29 cellular contexts compared by ENCODE assay signal in the genomic region with DNA sequence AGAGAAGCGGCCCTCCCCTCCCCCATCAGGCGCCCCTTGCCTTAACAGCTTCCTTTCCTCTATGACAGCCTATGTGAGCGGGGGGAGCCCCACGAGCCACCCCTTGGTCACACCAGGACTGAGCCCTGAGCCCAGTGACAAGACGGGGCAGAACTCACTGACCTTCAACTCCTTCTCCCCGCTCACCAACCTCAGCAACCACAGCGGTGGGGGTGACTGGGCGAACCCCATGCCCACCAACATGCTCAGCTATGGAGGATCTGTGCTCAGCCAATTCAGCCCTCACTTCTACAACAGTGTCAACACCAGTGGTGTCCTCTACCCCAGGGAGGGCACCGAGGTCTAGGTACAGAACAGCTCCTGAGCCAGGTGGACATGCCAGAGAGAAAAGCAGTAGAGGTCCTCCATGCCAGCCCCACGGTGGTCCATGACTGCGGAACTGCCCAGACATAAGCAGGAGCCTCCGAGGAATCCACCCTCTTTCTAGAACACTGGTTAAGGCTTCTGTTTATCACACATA. TPM values are rescaled to one million over a fixed set of nuclear protein-coding genes. Genes with fewer than 3 reads are reported as not detected.
A peak's percentile ranks its signal among the peaks of the same experiment; 100 is the strongest.
DNase-seq lines count a peak whose midpoint lies in the region; ATAC-seq, FAIRE-seq and TF ChIP-seq lines count a peak whose summit lies in the region.
"Had no signal": no experiment of that assay in that cellular context is flagged by ENCODE, and none has a peak within 500 bp of the region (broad histone marks: within the 10 kb centered on the region; RNA-seq: fewer than 3 reads in every experiment).

No MANE protein-coding gene starts in this region.

- peaks cover 20% of the 10 kb centered on the region for H3K27me3 Mint-ChIP-seq in stimulated activated naive CD8-positive, alpha-beta T cell treated with anti-CD3 and anti-CD28 coated beads, Interleukin-15, amount 100 ng/mL, for 72 hours
- H3K27me3 Mint-ChIP-seq in neural progenitor cell (ENCODE audit: insufficient read depth, low read depth) (peaks cover 15% of the 10 kb centered on the region), mesothelial cell of epicardium (ENCODE audit: low read depth) (peaks cover 3% of the 10 kb centered on the region)

- H3K27me3 ChIP-seq in H1 (replicated peaks in 1 of 4; ENCODE audit: control insufficient read depth in 3 of 4, extremely low read depth in 1 of 4, insufficient read depth in 3 of 4, low read length in 3 of 4) (peaks cover 0 to 52% (median 21%) of the 10 kb centered on the region in 4 experiments; a peak in 6 of 7 replicates), neural progenitor cell (peaks cover 96% of the 10 kb centered on the region), vagina (no peaks in the 10 kb centered on the region), PC-3 (ENCODE audit: low read length) (no peaks in the 10 kb centered on the region), MM.1S (replicated peaks; ENCODE audit: insufficient read depth, low read length) (no peaks in the 10 kb centered on the region)
- H3K27me3 ChIP-seq: Peyer's patch had no signal

- no peak overlapping the region for H4K91ac ChIP-seq in H1 (replicated peaks; ENCODE audit: insufficient read length, low read length)

- H3K23ac ChIP-seq in H1 (ENCODE audit: insufficient read length), result no peak overlapping the region

- no peak for TF ChIP-seq RAD21 in H1 (IDR thresholded peaks at IDR 0.05 in 1 of 2, conservative IDR thresholded peaks at IDR 0.05 in 1 of 2; ENCODE audit: low read depth in 2 of 2, low read length in 2 of 2)

- no peak for TF ChIP-seq EP300 in H1 (IDR thresholded peaks at IDR 0.05; ENCODE audit: borderline replicate concordance in 1 of 2, low read depth in 2 of 2, low read length in 2 of 2)

- peaks cover 4% of the 10 kb centered on the region for H3K4me1 Mint-ChIP-seq in stimulated activated naive CD8-positive, alpha-beta T cell treated with anti-CD3 and anti-CD28 coated beads, Interleukin-15, amount 100 ng/mL, for 72 hours
- peaks cover 31% of the 10 kb centered on the region for H3K4me1 Mint-ChIP-seq in neural progenitor cell
- H3K4me1 Mint-ChIP-seq in mesothelial cell of epicardium, result peaks cover 11% of the 10 kb centered on the region
- H3K4me1 Mint-ChIP-seq: CD4-positive, alpha-beta memory T cell; IgD-negative memory B cell had no signal

- DNase-seq in stimulated activated naive CD8-positive, alpha-beta T cell treated with anti-CD3 and anti-CD28 coated beads, Interleukin-15, amount 100 ng/mL, for 72 hours, result no peak
- no peak for DNase-seq in stimulated activated naive CD8-positive, alpha-beta T cell treated with anti-CD3 and anti-CD28 coated beads, Interleukin-15, Interleukin-2, amounts not matched to agents 100 U/mL and 50 U/mL, for 24 hours
- DNase-seq in H1 (ENCODE audit: low read depth in 1 of 2, low spot score in 2 of 2) (peak in 1 of 2 experiments; percentile 39), neural progenitor cell (ENCODE audit: low spot score) (no peak), vagina (ENCODE audit: extremely low spot score in 2 of 2) (peak; percentile 70 to 76), PC-3 (no peak), MM.1S (no peak), mesothelial cell of epicardium (ENCODE audit: low spot score in 2 of 2, unreplicated experiment in 2 of 2) (no peak)
- DNase-seq: AML-193; C1 segment of cervical spinal cord; Caco-2; CD4-positive, alpha-beta memory T cell; HCEC 1CT; NCI-H1048; NCI-H1417; NCI-H1694; NCI-H2029 treated with DMSO at 0.1 percent for 48 hours; NCI-H2227 treated with DMSO at 0.1 percent for 48 hours; NCI-H526 treated with DMSO at 0.1 percent for 48 hours; Peyer's patch; SHP77 treated with DMSO at 0.1 percent for 48 hours had no signal

- H3K4me3 Mint-ChIP-seq in stimulated activated naive CD8-positive, alpha-beta T cell treated with anti-CD3 and anti-CD28 coated beads, Interleukin-15, amount 100 ng/mL, for 72 hours, result no peak overlapping the region
- no peak overlapping the region for H3K4me3 Mint-ChIP-seq in neural progenitor cell
- no peak overlapping the region for H3K4me3 Mint-ChIP-seq in mesothelial cell of epicardium
- H3K4me3 Mint-ChIP-seq: CD4-positive, alpha-beta memory T cell; GM23338; IgD-negative memory B cell had no signal

- H3K27ac ChIP-seq in H1 (ENCODE audit: low read depth, low read length), result no peak overlapping the region
- H3K27ac ChIP-seq in neural progenitor cell, result no peak overlapping the region
- H3K27ac ChIP-seq in vagina, result no peak overlapping the region
- H3K27ac ChIP-seq in PC-3 (ENCODE audit: low read length), result no peak overlapping the region
- no peak overlapping the region for H3K27ac ChIP-seq in MM.1S (ENCODE audit: low read length)
- H3K27ac ChIP-seq: A549, HL-60, KMS-11, Peyer's patch had no signal

- H3K79me1 ChIP-seq in H1 (ENCODE audit: low read depth, low read length), result no peaks in the 10 kb centered on the region

- H4K20me1 ChIP-seq in H1 (replicated peaks in 1 of 2; ENCODE audit: control insufficient read depth in 1 of 2, insufficient read depth in 2 of 2, low read length in 2 of 2), result no peaks in the 10 kb centered on the region
- no peaks in the 10 kb centered on the region for H4K20me1 ChIP-seq in neural progenitor cell (ENCODE audit: low read depth)
- no peaks in the 10 kb centered on the region for H4K20me1 ChIP-seq in PC-3 (ENCODE audit: low read length)
- no peaks in the 10 kb centered on the region for H4K20me1 ChIP-seq in MM.1S (ENCODE audit: insufficient read depth, low read length)

- peak; percentile 35 for ATAC-seq in stimulated activated naive CD8-positive, alpha-beta T cell treated with anti-CD3 and anti-CD28 coated beads, Interleukin-15, amount 100 ng/mL, for 72 hours
- no peak for ATAC-seq in stimulated activated naive CD8-positive, alpha-beta T cell treated with anti-CD3 and anti-CD28 coated beads, Interleukin-15, Interleukin-2, amounts not matched to agents 100 U/mL and 50 U/mL, for 24 hours
- ATAC-seq in PC-3, result no peak
- ATAC-seq: A549, GM12878 had no signal

- H3K18ac ChIP-seq in H1 (ENCODE audit: extremely low read depth, low read length), result no peak overlapping the region

- H2BK20ac ChIP-seq in H1 (ENCODE audit: low read length), result no peak overlapping the region

- H3K9me3 ChIP-seq in H1 (ENCODE audit: insufficient read depth in 2 of 2, low read depth in 1 of 2, low read length in 1 of 2) (no peaks in the 10 kb centered on the region), neural progenitor cell (ENCODE audit: low read depth) (no peaks in the 10 kb centered on the region), vagina (no peaks in the 10 kb centered on the region), PC-3 (ENCODE audit: low read length) (no peaks in the 10 kb centered on the region), MM.1S (replicated peaks; ENCODE audit: insufficient read depth, low read length) (no peaks in the 10 kb centered on the region)
- H3K9me3 ChIP-seq: A549, Caco-2, Peyer's patch had no signal

- H4K5ac ChIP-seq in H1 (ENCODE audit: insufficient read length, low read depth, low read length), result no peak overlapping the region

- H3K9me3 Mint-ChIP-seq in stimulated activated naive CD8-positive, alpha-beta T cell treated with anti-CD3 and anti-CD28 coated beads, Interleukin-15, amount 100 ng/mL, for 72 hours, result no peaks in the 10 kb centered on the region
- no peaks in the 10 kb centered on the region for H3K9me3 Mint-ChIP-seq in neural progenitor cell
- no peaks in the 10 kb centered on the region for H3K9me3 Mint-ChIP-seq in mesothelial cell of epicardium
- H3K9me3 Mint-ChIP-seq: CD4-positive, alpha-beta memory T cell; IgD-negative memory B cell had no signal

- no peak overlapping the region for H3K27ac Mint-ChIP-seq in stimulated activated naive CD8-positive, alpha-beta T cell treated with anti-CD3 and anti-CD28 coated beads, Interleukin-15, amount 100 ng/mL, for 72 hours
- H3K27ac Mint-ChIP-seq in neural progenitor cell, result peak overlapping the region; percentile 50
- no peak overlapping the region for H3K27ac Mint-ChIP-seq in mesothelial cell of epicardium
- H3K27ac Mint-ChIP-seq: GM23338, IgD-negative memory B cell had no signal

- TF ChIP-seq CTCF in H1 (IDR thresholded peaks at IDR 0.05; ENCODE audit: control extremely low read depth in 1 of 3, insufficient read depth in 1 of 3, low read depth in 1 of 3, low read length in 3 of 3) (no peak), neural progenitor cell (IDR thresholded peaks at IDR 0.05) (no peak), vagina (IDR thresholded peaks at IDR 0.05) (no peak), PC-3 (conservative IDR thresholded peaks at IDR 0.05; ENCODE audit: low read depth, low read length) (no peak), MM.1S (IDR thresholded peaks at IDR 0.05; ENCODE audit: low read length) (no peak), mesothelial cell of epicardium (IDR thresholded peaks at IDR 0.05; ENCODE audit: unreplicated experiment) (no peak)

- H3K36me3 Mint-ChIP-seq in neural progenitor cell (no peaks in the 10 kb centered on the region), mesothelial cell of epicardium (no peaks in the 10 kb centered on the region)
- H3K36me3 Mint-ChIP-seq: CD4-positive, alpha-beta memory T cell had no signal

- H3K23me2 ChIP-seq in H1 (ENCODE audit: low read depth, low read length), result no peaks in the 10 kb centered on the region

- no peak overlapping the region for H3K14ac ChIP-seq in H1 (ENCODE audit: insufficient read length)

- no peak for FAIRE-seq in H1 (lab: Jason Lieb, UNC)
- FAIRE-seq: A549, G401.6, GM12878 had no signal

- H2AK5ac ChIP-seq in H1 (ENCODE audit: low read depth, low read length), result no peak overlapping the region

- no peak overlapping the region for H3K4me2 ChIP-seq in H1 (ENCODE audit: insufficient read depth in 1 of 2, low read depth in 2 of 2, low read length in 2 of 2)
- H3K4me2 ChIP-seq in neural progenitor cell, result no peak overlapping the region
- no peak overlapping the region for H3K4me2 ChIP-seq in PC-3 (ENCODE audit: low read length)
- no peak overlapping the region for H3K4me2 ChIP-seq in MM.1S (ENCODE audit: low read depth, low read length)
- H3K4me2 ChIP-seq: A549, GM23338, KMS-11 had no signal

- no peak for TF ChIP-seq POLR2A in H1 (IDR thresholded peaks at IDR 0.05; ENCODE audit: control extremely low read depth in 1 of 2, low read depth in 2 of 2, low read length in 2 of 2)
- no peak for TF ChIP-seq POLR2A in vagina (IDR thresholded peaks at IDR 0.05)

- intact Hi-C loops in vagina (cut with DNase I) (loop anchor here (10.0 kb wide), 1 partner anchor 316 kb away; no protein-coding TSS in a partner anchor), PC-3 (cut with micrococcal nuclease) (no loop called here)

- no peak overlapping the region for H3K56ac ChIP-seq in H1 (replicated peaks; ENCODE audit: insufficient read length, low read depth, low read length)

- H2AFZ ChIP-seq in H1 (ENCODE audit: low read length) (no peak overlapping the region), neural progenitor cell (replicated peaks) (no peak overlapping the region), PC-3 (ENCODE audit: low read length) (no peak overlapping the region), MM.1S (ENCODE audit: low read length) (no peak overlapping the region)

- 0 out of 2 replicates have a peak overlapping the region, but pooled peaks have one; percentile 23 for H2BK12ac ChIP-seq in H1 (ENCODE audit: low read depth, low read length)

- H3F3A ChIP-seq in neural progenitor cell (ENCODE audit: low read depth), result peaks cover 6% of the 10 kb centered on the region
- no peaks in the 10 kb centered on the region for H3F3A ChIP-seq in PC-3 (ENCODE audit: low read length, unreplicated experiment)
- no peaks in the 10 kb centered on the region for H3F3A ChIP-seq in MM.1S (ENCODE audit: insufficient read depth, low read length)

- H2BK120ac ChIP-seq in H1 (replicated peaks; ENCODE audit: low read depth, low read length), result no peak overlapping the region

- H3K79me2 ChIP-seq in H1 (ENCODE audit: control insufficient read depth in 1 of 2, insufficient read depth in 2 of 2, low read length in 2 of 2), result no peaks in the 10 kb centered on the region
- no peaks in the 10 kb centered on the region for H3K79me2 ChIP-seq in neural progenitor cell (ENCODE audit: low read depth)
- no peaks in the 10 kb centered on the region for H3K79me2 ChIP-seq in PC-3 (ENCODE audit: low read length)
- no peaks in the 10 kb centered on the region for H3K79me2 ChIP-seq in MM.1S (ENCODE audit: low read length)

- H3K4ac ChIP-seq in H1 (replicated peaks; ENCODE audit: insufficient read length, low read depth, low read length), result no peak overlapping the region

- peaks cover 2 to 13% (median 8%) of the 10 kb centered on the region in 4 experiments for H3K4me1 ChIP-seq in H1 (replicated peaks in 1 of 4; ENCODE audit: control insufficient read depth in 3 of 4, insufficient read depth in 4 of 4, low read length in 3 of 4)
- H3K4me1 ChIP-seq in neural progenitor cell, result peaks cover 28% of the 10 kb centered on the region
- no peaks in the 10 kb centered on the region for H3K4me1 ChIP-seq in vagina
- H3K4me1 ChIP-seq in PC-3 (ENCODE audit: insufficient read depth, low read length), result peaks cover 3% of the 10 kb centered on the region; the same call in 1 of the 2 replicates
- no peaks in the 10 kb centered on the region for H3K4me1 ChIP-seq in MM.1S (ENCODE audit: low read length)
- H3K4me1 ChIP-seq: A549, Caco-2, Peyer's patch had no signal

- H2BK5ac ChIP-seq in H1 (ENCODE audit: low read depth, low read length), result no peak overlapping the region

- no peaks in the 10 kb centered on the region for H3K9me2 ChIP-seq in PC-3 (replicated peaks; ENCODE audit: low read length)
- H3K9me2 ChIP-seq in MM.1S (replicated peaks; ENCODE audit: insufficient read depth, low read length), result no peaks in the 10 kb centered on the region

- H3K4me3 ChIP-seq in H1 (ENCODE audit: extremely low read depth in 1 of 4, insufficient read depth in 2 of 4, low read depth in 3 of 4, low read length in 4 of 4) (no peak overlapping the region), neural progenitor cell (no peak overlapping the region), vagina (no peak overlapping the region), PC-3 (ENCODE audit: low read length) (no peak overlapping the region), MM.1S (ENCODE audit: low read length) (no peak overlapping the region)
- H3K4me3 ChIP-seq: A549, GM12878, GM23338, Peyer's patch had no signal

- no peaks in the 10 kb centered on the region for H3K36me3 ChIP-seq in H1 (ENCODE audit: control insufficient read depth in 2 of 4, insufficient read depth in 4 of 4, low read length in 3 of 4)
- H3K36me3 ChIP-seq in neural progenitor cell, result no peaks in the 10 kb centered on the region
- no peaks in the 10 kb centered on the region for H3K36me3 ChIP-seq in vagina
- H3K36me3 ChIP-seq in PC-3 (ENCODE audit: low read depth, low read length), result no peaks in the 10 kb centered on the region
- no peaks in the 10 kb centered on the region for H3K36me3 ChIP-seq in MM.1S (replicated peaks; ENCODE audit: insufficient read depth, low read length)
- H3K36me3 ChIP-seq: Peyer's patch had no signal

- H4K8ac ChIP-seq in H1 (ENCODE audit: extremely low read depth, insufficient read depth, low read length), result no peak overlapping the region

- H2BK15ac ChIP-seq in H1 (ENCODE audit: low read length), result no peak overlapping the region

- H3K9ac ChIP-seq in H1 (replicated peaks in 1 of 4; ENCODE audit: extremely low read depth in 1 of 4, low read depth in 3 of 4, low read length in 3 of 4), result no peak overlapping the region
- H3K9ac ChIP-seq in neural progenitor cell, result no peak overlapping the region
- no peak overlapping the region for H3K9ac ChIP-seq in PC-3 (ENCODE audit: low read length)
- H3K9ac ChIP-seq in MM.1S (ENCODE audit: low read length), result no peak overlapping the region
- H3K9ac ChIP-seq: KMS-11 had no signal

- CTCF ChIA-PET in H1 (lab: Charles Lee; ENCODE audit: partially characterized antibody), result interaction anchor here (16.0 kb wide), 1 partner anchor 75 kb away, joined by 217 read pairs; no protein-coding TSS in a partner anchor
- CTCF ChIA-PET in PC-3 (lab: Charles Lee), result interaction anchor here (0.6 kb wide), 1 partner anchor 324 kb away, joined by 3 read pairs; no protein-coding TSS in a partner anchor

- WGBS in H1 (ENCODE audit: extremely low coverage in 1 of 2, insufficient coverage in 1 of 2, insufficient read length in 1 of 2, insufficient replicate concordance in 2 of 2, low coverage in 1 of 2, low lambda C conversion rate in 2 of 2, missing lambda C conversion rate in 1 of 2), 2 experiments, result 87% methylated on average over 11 of the region's 12 CpGs; no CpG with 5 or more reads in 1 of the 2 experiments

- BruUV-seq in PC-3 (replicated peaks; lab: Mats Ljungman, UMichigan), result no TSS peak

- POLR2A ChIA-PET in H1 (lab: Charles Lee; ENCODE audit: partially characterized antibody), result no interaction called here
- POLR2A ChIA-PET in PC-3 (lab: Charles Lee; ENCODE audit: unreplicated experiment), result no interaction called here

RNA-seq across cellular contexts. Expression of a gene that starts 2.6 kb away (rescaled TPM):
- total RNA-seq in H1 (2021; fragmentation: NEBNext Ultra II Directional; extraction: Animal tissue kit (Norgen Biotek cat#: 25700)), result not detected in 2 replicates
- not detected in 2 replicates for polyA plus RNA-seq in H1 (2011; rRNA removed)
- polyA plus RNA-seq in H1 (2011; cell fraction: cytosol; rRNA removed), result not detected
- not detected for polyA plus RNA-seq in H1 (2011; cell fraction: nucleus; rRNA removed)
- polyA plus RNA-seq in H1 (2012, experiment 1 of 2), result not detected in 4 replicates
- not detected for polyA plus RNA-seq in H1 (2012, experiment 2 of 2)
- not detected for polyA plus RNA-seq in H1 (2013, experiment 1 of 2)
- polyA plus RNA-seq in H1 (2013, experiment 2 of 2), result not detected
- polyA minus RNA-seq in H1 (2011; rRNA and poly(A)+ RNA removed), result not detected in 2 replicates
- not detected for polyA minus RNA-seq in H1 (2011; cell fraction: cytosol; rRNA and poly(A)+ RNA removed)
- polyA minus RNA-seq in H1 (2011; cell fraction: nucleus; rRNA and poly(A)+ RNA removed), result not detected
- 0.09 TPM in 1 of 2 replicates, not detected in the other for total RNA-seq in neural progenitor cell (ENCODE audit: low replicate concordance)
- total RNA-seq in vagina, result not detected
- not detected in 2 replicates for total RNA-seq in PC-3 (2014; rRNA removed)
- total RNA-seq in mesothelial cell of epicardium, result not detected in 3 replicates
- total RNA-seq: CD4-positive, alpha-beta memory T cell; GM12878; GM23338; NCI-H460; Peyer's patch had no signal
- polyA plus RNA-seq: A549; CD4-positive, alpha-beta memory T cell; GM12878; GM23338; IgD-negative memory B cell had no signal

Comparison
In these comparisons a context has a peak if more than half of its experiments do, and no peak if none do; other contexts are left out.
1. DNase-seq: peak in vagina (2 of 2); none in stimulated activated naive CD8-positive, alpha-beta T cell treated with anti-CD3 and anti-CD28 coated beads, Interleukin-15, amount 100 ng/mL, for 72 hours (0 of 2), stimulated activated naive CD8-positive, alpha-beta T cell treated with anti-CD3 and anti-CD28 coated beads, Interleukin-15, Interleukin-2, amounts not matched to agents 100 U/mL and 50 U/mL, for 24 hours (single experiment), neural progenitor cell (single experiment), PC-3 (single experiment), MM.1S (single experiment) and mesothelial cell of epicardium (0 of 2).